In genomic region chr14:87772854-87773253, GRCh38 we compare ENCODE assay signal across 21 cellular contexts.
"Had no signal": no experiment of that assay in that cellular context is flagged by ENCODE, and none has a peak within 500 bp of the region (broad histone marks: within the 10 kb centered on the region; RNA-seq: fewer than 3 reads in every experiment).

No MANE protein-coding gene starts in this region.

- H3K4me3 ChIP-seq: left lung, lower lobe of right lung, pancreas, prostate gland, spleen, tibial nerve, vagina had no signal

- H3K4me1 ChIP-seq: left lung, lower lobe of right lung, pancreas, prostate gland, spleen, tibial nerve, vagina had no signal

- H3K27ac ChIP-seq: left lung, lower lobe of right lung, pancreas, prostate gland, spleen, tibial nerve, vagina had no signal

- H3K9me3 ChIP-seq: lower lobe of right lung, pancreas, prostate gland, vagina had no signal

- DNase-seq: hypothalamus; immature natural killer cell; kidney; left colon; left lung; lower lobe of right lung; mesenchymal stem cell; naive thymus-derived CD8-positive, alpha-beta T cell; nucleus accumbens; pancreas; posterior cingulate gyrus; retina; right cardiac atrium; small intestine; spleen; stimulated activated CD4-positive, alpha-beta T cell treated with anti-CD3 and anti-CD28 coated beads, Interleukin-4, amount 100 ng/mL, for 24 hours; stimulated activated naive CD4-positive, alpha-beta T cell had no signal

- FAIRE-seq: islet of Langerhans, kidney, pancreas, small intestine had no signal

- H3K36me3 ChIP-seq: left lung, lower lobe of right lung, pancreas, prostate gland, spleen, tibial nerve, vagina had no signal

- H3K27me3 ChIP-seq: left lung, pancreas, spleen, tibial nerve, vagina had no signal
